ENCODE assay signal across 26 cellular contexts in genomic region chr2:26536371-26537068, GRCh38. TPM values are rescaled to one million over a fixed set of nuclear protein-coding genes. Genes with fewer than 3 reads are reported as not detected.
"Had no signal": no experiment of that assay in that cellular context is flagged by ENCODE, and none has a peak within 500 bp of the region (broad histone marks: within the 10 kb centered on the region; RNA-seq: fewer than 3 reads in every experiment).

No MANE protein-coding gene starts in this region.

- H3K36me3 Mint-ChIP-seq: activated naive CD8-positive, alpha-beta T cell; memory B cell; naive thymus-derived CD4-positive, alpha-beta T cell had no signal

- H3K4me3 Mint-ChIP-seq: activated CD4-positive, alpha-beta T cell treated with anti-CD3 and anti-CD28 coated beads, Interleukin-2, amount 10 ng/mL, durations not matched to agents 24 days and 14 days; activated CD8-positive, alpha-beta T cell treated with anti-CD3 and anti-CD28 coated beads, Interleukin-2, amount 10 ng/mL, durations not matched to agents 7 days and 5 days; activated naive CD8-positive, alpha-beta T cell; activated T-cell treated with anti-CD3 and anti-CD28 coated beads, Interleukin-2, amount 50 U/mL, for 4 hours; central memory CD8-positive, alpha-beta T cell; memory B cell; naive thymus-derived CD4-positive, alpha-beta T cell had no signal

- H3K36me3 ChIP-seq: gastrocnemius medialis, heart left ventricle, left lung, neutrophil, SJCRH30, stomach, upper lobe of left lung had no signal

- H3K9ac ChIP-seq: parathyroid adenoma had no signal

- H3K4me3 ChIP-seq: body of pancreas, coronary artery, gastrocnemius medialis, heart left ventricle, left lung, mucosa of descending colon, SJCRH30, stomach, testis, upper lobe of left lung had no signal

- H3K9me3 ChIP-seq: body of pancreas, gastrocnemius medialis, heart left ventricle, left lung, mucosa of descending colon, neutrophil, SJCRH30, stomach, testis, upper lobe of left lung had no signal

- H3K27me3 Mint-ChIP-seq: activated CD4-positive, alpha-beta T cell treated with anti-CD3 and anti-CD28 coated beads, Interleukin-2, amount 10 ng/mL, durations not matched to agents 24 days and 14 days; activated naive CD8-positive, alpha-beta T cell had no signal

- H3K27ac ChIP-seq: body of pancreas, coronary artery, gastrocnemius medialis, heart left ventricle, left lung, neutrophil, parathyroid adenoma, SJCRH30, stomach, testis, upper lobe of left lung had no signal

- H2AFZ ChIP-seq: parathyroid adenoma had no signal

- DNase-seq: activated CD4-positive, alpha-beta T cell treated with anti-CD3 and anti-CD28 coated beads, Interleukin-2, amount 10 ng/mL, durations not matched to agents 24 days and 14 days; activated CD4-positive, CD25-positive, alpha-beta regulatory T cell; activated CD8-positive, alpha-beta T cell treated with anti-CD3 and anti-CD28 coated beads, Interleukin-2, amount 10 ng/mL, durations not matched to agents 7 days and 5 days; activated gamma-delta T cell; activated T-cell treated with anti-CD3 and anti-CD28 coated beads, Interleukin-2, amount 50 U/mL, for 4 hours; amygdala; body of pancreas; mucosa of descending colon; naive thymus-derived CD4-positive, alpha-beta T cell; SJCRH30; stimulated activated CD4-positive, alpha-beta T cell treated with anti-CD3 and anti-CD28 coated beads, Interleukin-2, amount 100 ng/mL, for 24 hours; stomach; T1000; testis had no signal

- H3K9me3 Mint-ChIP-seq: activated CD4-positive, alpha-beta T cell treated with anti-CD3 and anti-CD28 coated beads, Interleukin-2, amount 10 ng/mL, durations not matched to agents 24 days and 14 days; activated T-cell treated with anti-CD3 and anti-CD28 coated beads, Interleukin-2, amount 50 U/mL, for 4 hours; central memory CD8-positive, alpha-beta T cell; memory B cell had no signal

- H3K4me1 Mint-ChIP-seq: activated CD4-positive, alpha-beta T cell treated with anti-CD3 and anti-CD28 coated beads, Interleukin-2, amount 10 ng/mL, durations not matched to agents 24 days and 14 days; central memory CD8-positive, alpha-beta T cell; memory B cell; naive thymus-derived CD4-positive, alpha-beta T cell had no signal

- H3K4me1 ChIP-seq: body of pancreas, left lung, testis, upper lobe of left lung had no signal

- H3K27ac Mint-ChIP-seq: activated CD4-positive, alpha-beta T cell treated with anti-CD3 and anti-CD28 coated beads, Interleukin-2, amount 10 ng/mL, durations not matched to agents 24 days and 14 days; activated CD8-positive, alpha-beta T cell treated with anti-CD3 and anti-CD28 coated beads, Interleukin-2, amount 10 ng/mL, durations not matched to agents 7 days and 5 days; activated naive CD8-positive, alpha-beta T cell; memory B cell; naive thymus-derived CD4-positive, alpha-beta T cell had no signal

- H3K27me3 ChIP-seq: body of pancreas, gastrocnemius medialis, SJCRH30, testis, upper lobe of left lung had no signal

RNA-seq across cellular contexts. Expression of gene OTOF, which starts 58.6 kb away (rescaled TPM):
- total RNA-seq: esophagus mucosa, kidney epithelial cell had no signal
